In the genomic region with DNA sequence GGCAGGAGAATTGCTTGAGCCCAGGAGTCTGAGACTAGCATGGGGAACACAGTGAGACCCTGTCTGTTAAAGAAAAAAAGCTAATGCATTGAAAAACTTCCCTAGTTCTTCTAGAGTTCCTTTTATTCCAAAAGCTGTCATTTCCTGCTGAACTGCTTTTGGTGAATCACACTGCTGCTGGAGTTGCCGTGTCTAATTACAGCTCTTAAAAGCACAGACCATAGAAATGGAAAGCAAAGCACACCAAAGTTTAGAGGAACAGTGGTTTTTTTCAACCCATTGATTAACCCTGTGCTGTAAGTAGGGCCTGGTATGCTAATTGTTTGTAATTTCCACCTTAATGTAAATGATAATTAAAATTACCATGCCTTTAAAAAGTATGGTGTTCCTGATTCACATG, we compare ENCODE assay signal across 1 cellular context.
TF ChIP-seq lines count a peak whose summit lies in the region.

No MANE protein-coding gene starts in this region.

TF ChIP-seq in H1, 55 proteins besides CTCF, POLR2A, EP300 and RAD21 (continued from another document):
- TF ChIP-seq, protein P1, sequence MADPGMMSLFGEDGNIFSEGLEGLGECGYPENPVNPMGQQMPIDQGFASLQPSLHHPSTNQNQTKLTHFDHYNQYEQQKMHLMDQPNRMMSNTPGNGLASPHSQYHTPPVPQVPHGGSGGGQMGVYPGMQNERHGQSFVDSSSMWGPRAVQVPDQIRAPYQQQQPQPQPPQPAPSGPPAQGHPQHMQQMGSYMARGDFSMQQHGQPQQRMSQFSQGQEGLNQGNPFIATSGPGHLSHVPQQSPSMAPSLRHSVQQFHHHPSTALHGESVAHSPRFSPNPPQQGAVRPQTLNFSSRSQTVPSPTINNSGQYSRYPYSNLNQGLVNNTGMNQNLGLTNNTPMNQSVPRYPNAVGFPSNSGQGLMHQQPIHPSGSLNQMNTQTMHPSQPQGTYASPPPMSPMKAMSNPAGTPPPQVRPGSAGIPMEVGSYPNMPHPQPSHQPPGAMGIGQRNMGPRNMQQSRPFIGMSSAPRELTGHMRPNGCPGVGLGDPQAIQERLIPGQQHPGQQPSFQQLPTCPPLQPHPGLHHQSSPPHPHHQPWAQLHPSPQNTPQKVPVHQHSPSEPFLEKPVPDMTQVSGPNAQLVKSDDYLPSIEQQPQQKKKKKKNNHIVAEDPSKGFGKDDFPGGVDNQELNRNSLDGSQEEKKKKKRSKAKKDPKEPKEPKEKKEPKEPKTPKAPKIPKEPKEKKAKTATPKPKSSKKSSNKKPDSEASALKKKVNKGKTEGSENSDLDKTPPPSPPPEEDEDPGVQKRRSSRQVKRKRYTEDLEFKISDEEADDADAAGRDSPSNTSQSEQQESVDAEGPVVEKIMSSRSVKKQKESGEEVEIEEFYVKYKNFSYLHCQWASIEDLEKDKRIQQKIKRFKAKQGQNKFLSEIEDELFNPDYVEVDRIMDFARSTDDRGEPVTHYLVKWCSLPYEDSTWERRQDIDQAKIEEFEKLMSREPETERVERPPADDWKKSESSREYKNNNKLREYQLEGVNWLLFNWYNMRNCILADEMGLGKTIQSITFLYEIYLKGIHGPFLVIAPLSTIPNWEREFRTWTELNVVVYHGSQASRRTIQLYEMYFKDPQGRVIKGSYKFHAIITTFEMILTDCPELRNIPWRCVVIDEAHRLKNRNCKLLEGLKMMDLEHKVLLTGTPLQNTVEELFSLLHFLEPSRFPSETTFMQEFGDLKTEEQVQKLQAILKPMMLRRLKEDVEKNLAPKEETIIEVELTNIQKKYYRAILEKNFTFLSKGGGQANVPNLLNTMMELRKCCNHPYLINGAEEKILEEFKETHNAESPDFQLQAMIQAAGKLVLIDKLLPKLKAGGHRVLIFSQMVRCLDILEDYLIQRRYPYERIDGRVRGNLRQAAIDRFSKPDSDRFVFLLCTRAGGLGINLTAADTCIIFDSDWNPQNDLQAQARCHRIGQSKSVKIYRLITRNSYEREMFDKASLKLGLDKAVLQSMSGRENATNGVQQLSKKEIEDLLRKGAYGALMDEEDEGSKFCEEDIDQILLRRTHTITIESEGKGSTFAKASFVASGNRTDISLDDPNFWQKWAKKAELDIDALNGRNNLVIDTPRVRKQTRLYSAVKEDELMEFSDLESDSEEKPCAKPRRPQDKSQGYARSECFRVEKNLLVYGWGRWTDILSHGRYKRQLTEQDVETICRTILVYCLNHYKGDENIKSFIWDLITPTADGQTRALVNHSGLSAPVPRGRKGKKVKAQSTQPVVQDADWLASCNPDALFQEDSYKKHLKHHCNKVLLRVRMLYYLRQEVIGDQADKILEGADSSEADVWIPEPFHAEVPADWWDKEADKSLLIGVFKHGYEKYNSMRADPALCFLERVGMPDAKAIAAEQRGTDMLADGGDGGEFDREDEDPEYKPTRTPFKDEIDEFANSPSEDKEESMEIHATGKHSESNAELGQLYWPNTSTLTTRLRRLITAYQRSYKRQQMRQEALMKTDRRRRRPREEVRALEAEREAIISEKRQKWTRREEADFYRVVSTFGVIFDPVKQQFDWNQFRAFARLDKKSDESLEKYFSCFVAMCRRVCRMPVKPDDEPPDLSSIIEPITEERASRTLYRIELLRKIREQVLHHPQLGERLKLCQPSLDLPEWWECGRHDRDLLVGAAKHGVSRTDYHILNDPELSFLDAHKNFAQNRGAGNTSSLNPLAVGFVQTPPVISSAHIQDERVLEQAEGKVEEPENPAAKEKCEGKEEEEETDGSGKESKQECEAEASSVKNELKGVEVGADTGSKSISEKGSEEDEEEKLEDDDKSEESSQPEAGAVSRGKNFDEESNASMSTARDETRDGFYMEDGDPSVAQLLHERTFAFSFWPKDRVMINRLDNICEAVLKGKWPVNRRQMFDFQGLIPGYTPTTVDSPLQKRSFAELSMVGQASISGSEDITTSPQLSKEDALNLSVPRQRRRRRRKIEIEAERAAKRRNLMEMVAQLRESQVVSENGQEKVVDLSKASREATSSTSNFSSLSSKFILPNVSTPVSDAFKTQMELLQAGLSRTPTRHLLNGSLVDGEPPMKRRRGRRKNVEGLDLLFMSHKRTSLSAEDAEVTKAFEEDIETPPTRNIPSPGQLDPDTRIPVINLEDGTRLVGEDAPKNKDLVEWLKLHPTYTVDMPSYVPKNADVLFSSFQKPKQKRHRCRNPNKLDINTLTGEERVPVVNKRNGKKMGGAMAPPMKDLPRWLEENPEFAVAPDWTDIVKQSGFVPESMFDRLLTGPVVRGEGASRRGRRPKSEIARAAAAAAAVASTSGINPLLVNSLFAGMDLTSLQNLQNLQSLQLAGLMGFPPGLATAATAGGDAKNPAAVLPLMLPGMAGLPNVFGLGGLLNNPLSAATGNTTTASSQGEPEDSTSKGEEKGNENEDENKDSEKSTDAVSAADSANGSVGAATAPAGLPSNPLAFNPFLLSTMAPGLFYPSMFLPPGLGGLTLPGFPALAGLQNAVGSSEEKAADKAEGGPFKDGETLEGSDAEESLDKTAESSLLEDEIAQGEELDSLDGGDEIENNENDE (IDR thresholded peaks at IDR 0.05; ENCODE audit: insufficient replicate concordance, low read length) = peak; percentile 67
- TF ChIP-seq, protein P2, sequence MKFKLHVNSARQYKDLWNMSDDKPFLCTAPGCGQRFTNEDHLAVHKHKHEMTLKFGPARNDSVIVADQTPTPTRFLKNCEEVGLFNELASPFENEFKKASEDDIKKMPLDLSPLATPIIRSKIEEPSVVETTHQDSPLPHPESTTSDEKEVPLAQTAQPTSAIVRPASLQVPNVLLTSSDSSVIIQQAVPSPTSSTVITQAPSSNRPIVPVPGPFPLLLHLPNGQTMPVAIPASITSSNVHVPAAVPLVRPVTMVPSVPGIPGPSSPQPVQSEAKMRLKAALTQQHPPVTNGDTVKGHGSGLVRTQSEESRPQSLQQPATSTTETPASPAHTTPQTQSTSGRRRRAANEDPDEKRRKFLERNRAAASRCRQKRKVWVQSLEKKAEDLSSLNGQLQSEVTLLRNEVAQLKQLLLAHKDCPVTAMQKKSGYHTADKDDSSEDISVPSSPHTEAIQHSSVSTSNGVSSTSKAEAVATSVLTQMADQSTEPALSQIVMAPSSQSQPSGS (IDR thresholded peaks at IDR 0.05; ENCODE audit: low read length) = no peak
- TF ChIP-seq KDM4A (IDR thresholded peaks at IDR 0.05; ENCODE audit: low read depth, low read length, severe bottlenecking) = no peak
- TF ChIP-seq RNF2 (IDR thresholded peaks at IDR 0.05; ENCODE audit: borderline replicate concordance, low read depth, low read length, missing control alignments, poor library complexity, severe bottlenecking) = no peak
TF ChIP-seq in H1: peak in this region for 1.
